In the genomic region with DNA sequence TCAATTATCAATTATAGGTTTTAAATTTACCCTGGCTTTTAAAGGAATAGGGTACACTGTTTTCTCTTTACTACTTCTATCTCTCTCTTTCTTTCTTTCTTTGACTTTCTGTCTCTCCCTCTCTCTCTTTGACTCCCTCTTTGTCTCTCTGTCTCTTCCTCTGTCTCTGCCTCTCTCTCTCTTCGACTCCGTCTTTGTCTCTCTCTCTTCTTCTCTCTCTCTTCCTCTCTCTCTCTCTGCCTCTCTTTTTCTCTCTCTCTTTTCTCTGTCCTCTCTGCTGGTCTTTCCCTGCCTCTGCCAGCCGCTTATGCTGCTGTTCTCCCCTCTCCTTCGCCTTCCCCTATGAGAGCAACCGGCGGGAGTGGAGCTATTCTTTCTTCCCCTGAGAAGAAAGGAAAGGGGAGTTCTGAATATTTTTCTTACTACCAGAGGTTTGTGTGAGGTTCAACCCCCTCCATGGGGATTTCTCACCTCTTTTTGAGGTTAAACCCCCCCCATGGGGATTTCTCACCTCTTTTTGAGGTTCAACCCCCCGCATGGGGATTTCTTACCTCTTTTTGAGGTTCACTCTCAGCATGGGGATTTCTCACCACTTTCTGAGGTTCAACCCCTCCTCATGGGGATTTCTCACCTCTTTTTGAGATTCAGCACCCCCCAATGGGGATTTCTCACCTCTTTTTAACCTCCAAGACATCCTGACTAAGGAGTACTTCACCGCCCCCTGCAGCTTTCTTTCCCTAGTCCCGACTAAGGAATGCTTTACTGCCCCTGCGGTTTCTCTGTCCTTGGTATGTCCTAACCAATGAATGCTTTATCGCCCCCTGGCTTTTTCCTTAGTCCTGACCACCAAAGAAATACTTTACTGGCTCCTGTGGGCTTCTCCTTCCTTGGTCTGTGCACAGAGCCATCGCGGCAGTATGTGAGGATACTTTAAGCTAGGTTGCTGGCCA, we compare ENCODE assay signal across 8 cellular contexts.
DNase-seq lines count a peak whose midpoint lies in the region; ATAC-seq and TF ChIP-seq lines count a peak whose summit lies in the region.

No MANE protein-coding gene starts in this region.

- DNase-seq in central memory CD4-positive, alpha-beta T cell: peak; percentile 50
- peak; percentile 15 for DNase-seq in stimulated activated CD4-positive, alpha-beta T cell treated with anti-CD3 and anti-CD28 coated beads, Interleukin-4, amount 100 ng/mL, for 1 hour
- DNase-seq in DMS153 (lab: John Stamatoyannopoulos, UW) (no peak), NCI-H446 (lab: John Stamatoyannopoulos, UW) (no peak), amniotic stem cell (lab: John Stamatoyannopoulos, UW) (no peak)

- ATAC-seq in GM19395 (IDR thresholded peaks at IDR 0.05; ENCODE audit: unreplicated experiment) (peak; percentile 46), SK-N-SH treated with all-trans-retinoic acid at 6 μM for 48 hours (peak; percentile 68), GM18909 (IDR thresholded peaks at IDR 0.05; ENCODE audit: poor library complexity, unreplicated experiment) (no peak)

TF ChIP-seq in SK-N-SH treated with all-trans-retinoic acid at 6 μM for 48 hours, 23 proteins besides CTCF, POLR2A, EP300 and RAD21:
- no peak for TF ChIP-seq ZC3H10 (CRISPR knock-in tag; IDR thresholded peaks at IDR 0.05)
- TF ChIP-seq, protein P1, sequence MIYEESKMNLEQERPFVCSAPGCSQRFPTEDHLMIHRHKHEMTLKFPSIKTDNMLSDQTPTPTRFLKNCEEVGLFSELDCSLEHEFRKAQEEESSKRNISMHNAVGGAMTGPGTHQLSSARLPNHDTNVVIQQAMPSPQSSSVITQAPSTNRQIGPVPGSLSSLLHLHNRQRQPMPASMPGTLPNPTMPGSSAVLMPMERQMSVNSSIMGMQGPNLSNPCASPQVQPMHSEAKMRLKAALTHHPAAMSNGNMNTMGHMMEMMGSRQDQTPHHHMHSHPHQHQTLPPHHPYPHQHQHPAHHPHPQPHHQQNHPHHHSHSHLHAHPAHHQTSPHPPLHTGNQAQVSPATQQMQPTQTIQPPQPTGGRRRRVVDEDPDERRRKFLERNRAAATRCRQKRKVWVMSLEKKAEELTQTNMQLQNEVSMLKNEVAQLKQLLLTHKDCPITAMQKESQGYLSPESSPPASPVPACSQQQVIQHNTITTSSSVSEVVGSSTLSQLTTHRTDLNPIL (CRISPR knock-in tag; IDR thresholded peaks at IDR 0.05; ENCODE audit: low read depth): no peak
- TF ChIP-seq ZNF565 (CRISPR knock-in tag; conservative IDR thresholded peaks at IDR 0.05; ENCODE audit: low read depth): no peak
- TF ChIP-seq, protein P2, sequence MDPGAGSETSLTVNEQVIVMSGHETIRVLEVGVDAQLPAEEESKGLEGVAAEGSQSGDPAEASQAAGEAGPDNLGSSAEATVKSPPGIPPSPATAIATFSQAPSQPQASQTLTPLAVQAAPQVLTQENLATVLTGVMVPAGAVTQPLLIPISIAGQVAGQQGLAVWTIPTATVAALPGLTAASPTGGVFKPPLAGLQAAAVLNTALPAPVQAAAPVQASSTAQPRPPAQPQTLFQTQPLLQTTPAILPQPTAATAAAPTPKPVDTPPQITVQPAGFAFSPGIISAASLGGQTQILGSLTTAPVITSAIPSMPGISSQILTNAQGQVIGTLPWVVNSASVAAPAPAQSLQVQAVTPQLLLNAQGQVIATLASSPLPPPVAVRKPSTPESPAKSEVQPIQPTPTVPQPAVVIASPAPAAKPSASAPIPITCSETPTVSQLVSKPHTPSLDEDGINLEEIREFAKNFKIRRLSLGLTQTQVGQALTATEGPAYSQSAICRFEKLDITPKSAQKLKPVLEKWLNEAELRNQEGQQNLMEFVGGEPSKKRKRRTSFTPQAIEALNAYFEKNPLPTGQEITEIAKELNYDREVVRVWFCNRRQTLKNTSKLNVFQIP (CRISPR knock-in tag; IDR thresholded peaks at IDR 0.05; ENCODE audit: borderline replicate concordance, low read depth): no peak
- no peak for TF ChIP-seq GLIS3 (CRISPR knock-in tag; IDR thresholded peaks at IDR 0.05)
- TF ChIP-seq, protein P3, sequence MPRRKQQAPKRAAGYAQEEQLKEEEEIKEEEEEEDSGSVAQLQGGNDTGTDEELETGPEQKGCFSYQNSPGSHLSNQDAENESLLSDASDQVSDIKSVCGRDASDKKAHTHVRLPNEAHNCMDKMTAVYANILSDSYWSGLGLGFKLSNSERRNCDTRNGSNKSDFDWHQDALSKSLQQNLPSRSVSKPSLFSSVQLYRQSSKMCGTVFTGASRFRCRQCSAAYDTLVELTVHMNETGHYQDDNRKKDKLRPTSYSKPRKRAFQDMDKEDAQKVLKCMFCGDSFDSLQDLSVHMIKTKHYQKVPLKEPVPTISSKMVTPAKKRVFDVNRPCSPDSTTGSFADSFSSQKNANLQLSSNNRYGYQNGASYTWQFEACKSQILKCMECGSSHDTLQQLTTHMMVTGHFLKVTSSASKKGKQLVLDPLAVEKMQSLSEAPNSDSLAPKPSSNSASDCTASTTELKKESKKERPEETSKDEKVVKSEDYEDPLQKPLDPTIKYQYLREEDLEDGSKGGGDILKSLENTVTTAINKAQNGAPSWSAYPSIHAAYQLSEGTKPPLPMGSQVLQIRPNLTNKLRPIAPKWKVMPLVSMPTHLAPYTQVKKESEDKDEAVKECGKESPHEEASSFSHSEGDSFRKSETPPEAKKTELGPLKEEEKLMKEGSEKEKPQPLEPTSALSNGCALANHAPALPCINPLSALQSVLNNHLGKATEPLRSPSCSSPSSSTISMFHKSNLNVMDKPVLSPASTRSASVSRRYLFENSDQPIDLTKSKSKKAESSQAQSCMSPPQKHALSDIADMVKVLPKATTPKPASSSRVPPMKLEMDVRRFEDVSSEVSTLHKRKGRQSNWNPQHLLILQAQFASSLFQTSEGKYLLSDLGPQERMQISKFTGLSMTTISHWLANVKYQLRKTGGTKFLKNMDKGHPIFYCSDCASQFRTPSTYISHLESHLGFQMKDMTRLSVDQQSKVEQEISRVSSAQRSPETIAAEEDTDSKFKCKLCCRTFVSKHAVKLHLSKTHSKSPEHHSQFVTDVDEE (CRISPR knock-in tag; IDR thresholded peaks at IDR 0.05): no peak
- no peak for TF ChIP-seq ZFP30 (CRISPR knock-in tag; IDR thresholded peaks at IDR 0.05)
- TF ChIP-seq SNAI2 (CRISPR knock-in tag; IDR thresholded peaks at IDR 0.05): no peak
- TF ChIP-seq, protein P4, sequence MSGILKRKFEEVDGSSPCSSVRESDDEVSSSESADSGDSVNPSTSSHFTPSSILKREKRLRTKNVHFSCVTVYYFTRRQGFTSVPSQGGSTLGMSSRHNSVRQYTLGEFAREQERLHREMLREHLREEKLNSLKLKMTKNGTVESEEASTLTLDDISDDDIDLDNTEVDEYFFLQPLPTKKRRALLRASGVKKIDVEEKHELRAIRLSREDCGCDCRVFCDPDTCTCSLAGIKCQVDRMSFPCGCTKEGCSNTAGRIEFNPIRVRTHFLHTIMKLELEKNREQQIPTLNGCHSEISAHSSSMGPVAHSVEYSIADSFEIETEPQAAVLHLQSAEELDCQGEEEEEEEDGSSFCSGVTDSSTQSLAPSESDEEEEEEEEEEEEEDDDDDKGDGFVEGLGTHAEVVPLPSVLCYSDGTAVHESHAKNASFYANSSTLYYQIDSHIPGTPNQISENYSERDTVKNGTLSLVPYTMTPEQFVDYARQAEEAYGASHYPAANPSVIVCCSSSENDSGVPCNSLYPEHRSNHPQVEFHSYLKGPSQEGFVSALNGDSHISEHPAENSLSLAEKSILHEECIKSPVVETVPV (CRISPR knock-in tag; IDR thresholded peaks at IDR 0.05): no peak
- no peak for TF ChIP-seq TOX (CRISPR knock-in tag; IDR thresholded peaks at IDR 0.05; ENCODE audit: borderline replicate concordance)
- no peak for TF ChIP-seq RARB (CRISPR knock-in tag; IDR thresholded peaks at IDR 0.05)
- TF ChIP-seq OSR1 (CRISPR knock-in tag; IDR thresholded peaks at IDR 0.05): no peak
- no peak for TF ChIP-seq TCF4 (CRISPR knock-in tag; IDR thresholded peaks at IDR 0.05; ENCODE audit: borderline replicate concordance)
- TF ChIP-seq, protein P5, sequence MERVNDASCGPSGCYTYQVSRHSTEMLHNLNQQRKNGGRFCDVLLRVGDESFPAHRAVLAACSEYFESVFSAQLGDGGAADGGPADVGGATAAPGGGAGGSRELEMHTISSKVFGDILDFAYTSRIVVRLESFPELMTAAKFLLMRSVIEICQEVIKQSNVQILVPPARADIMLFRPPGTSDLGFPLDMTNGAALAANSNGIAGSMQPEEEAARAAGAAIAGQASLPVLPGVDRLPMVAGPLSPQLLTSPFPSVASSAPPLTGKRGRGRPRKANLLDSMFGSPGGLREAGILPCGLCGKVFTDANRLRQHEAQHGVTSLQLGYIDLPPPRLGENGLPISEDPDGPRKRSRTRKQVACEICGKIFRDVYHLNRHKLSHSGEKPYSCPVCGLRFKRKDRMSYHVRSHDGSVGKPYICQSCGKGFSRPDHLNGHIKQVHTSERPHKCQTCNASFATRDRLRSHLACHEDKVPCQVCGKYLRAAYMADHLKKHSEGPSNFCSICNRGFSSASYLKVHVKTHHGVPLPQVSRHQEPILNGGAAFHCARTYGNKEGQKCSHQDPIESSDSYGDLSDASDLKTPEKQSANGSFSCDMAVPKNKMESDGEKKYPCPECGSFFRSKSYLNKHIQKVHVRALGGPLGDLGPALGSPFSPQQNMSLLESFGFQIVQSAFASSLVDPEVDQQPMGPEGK (CRISPR knock-in tag; IDR thresholded peaks at IDR 0.05; ENCODE audit: borderline replicate concordance): no peak
- no peak for TF ChIP-seq ESRRG (CRISPR knock-in tag; IDR thresholded peaks at IDR 0.05)
- no peak for TF ChIP-seq ARNTL (CRISPR knock-in tag; IDR thresholded peaks at IDR 0.05; ENCODE audit: borderline replicate concordance, low read depth)
- no peak for TF ChIP-seq PPARA (CRISPR knock-in tag; IDR thresholded peaks at IDR 0.05; ENCODE audit: borderline replicate concordance)

Comparison
In these comparisons a context has a peak if more than half of its experiments do, and no peak if none do; other contexts are left out.
1. DNase-seq: peak in central memory CD4-positive, alpha-beta T cell (single experiment) and stimulated activated CD4-positive, alpha-beta T cell treated with anti-CD3 and anti-CD28 coated beads, Interleukin-4, amount 100 ng/mL, for 1 hour (single experiment); none in DMS153 (single experiment), NCI-H446 (0 of 2) and amniotic stem cell (single experiment).